8 cellular contexts compared by ENCODE assay signal in genomic region chr11:67352546-67353316, GRCh38. TPM values are rescaled to one million over a fixed set of nuclear protein-coding genes. Genes with fewer than 3 reads are reported as not detected.
DNase-seq lines count a peak whose midpoint lies in the region; ATAC-seq and TF ChIP-seq lines count a peak whose summit lies in the region.

No MANE protein-coding gene starts in this region.

- H3K27ac ChIP-seq in heart left ventricle = peak overlapping the region; percentile 92 to 100 (median 99)

- no peak for TF ChIP-seq POLR2A in NB4 (IDR thresholded peaks at IDR 0.05; ENCODE audit: extremely low read depth, insufficient read length)
- no peak for TF ChIP-seq POLR2A in heart left ventricle (IDR thresholded peaks at IDR 0.05)

- 7 to 11% (median 10%) methylated on average over 24 to 25 of the region's 25 CpGs for WGBS in heart left ventricle, 4 donors

- intact Hi-C loops in heart left ventricle (cut with DNase I) = loop anchor here in 2 of 10 donors (2.0 kb wide), 2 partner anchors 152 to 156 kb away; partner anchors contain the start of genes CDK2AP2 (in 1 of the 2) and PITPNM1 (in 1 of the 2)
- intact Hi-C loops in sciatic nerve (cut with DNase I) = no loop called here

- TF ChIP-seq CTCF in NB4 (IDR thresholded peaks at IDR 0.05; ENCODE audit: low read depth, low read length) (no peak), heart left ventricle (IDR thresholded peaks at IDR 0.05) (no peak)

- DNase-seq in GF-D8 (lab: John Stamatoyannopoulos, UW) (peak; percentile 41), NB4 (ENCODE audit: low read depth) (peak; percentile 83), activated T-helper 1 cell treated with Interleukin-2 at 50 U/mL for 16 hours (ENCODE audit: low read depth) (peak; percentile 55), heart left ventricle (peak; percentile 50 to 79 (median 70)), sciatic nerve (ENCODE audit: low spot score) (no peak), retina (no peak)

- H3K4me3 ChIP-seq in NB4 (ENCODE audit: low read depth, low read length) = peak overlapping the region; percentile 60
- H3K4me3 ChIP-seq in heart left ventricle = peak overlapping the region; percentile 49 to 97 (median 74)

- peaks cover 8 to 79% (median 62%) of the 10 kb centered on the region in 12 donors for H3K4me1 ChIP-seq in heart left ventricle

- ATAC-seq in GM21619 (IDR thresholded peaks at IDR 0.05; ENCODE audit: unreplicated experiment) (peak; percentile 1), heart left ventricle (peak; percentile 0 to 23 (median 10)), sciatic nerve (peak; percentile 10), GM18870 (IDR thresholded peaks at IDR 0.05; ENCODE audit: unreplicated experiment) (no peak)

- peaks cover 0 to 4% (median 0%) of the 10 kb centered on the region in 9 donors for H3K36me3 ChIP-seq in heart left ventricle

- no peaks in the 10 kb centered on the region for H3K9me3 ChIP-seq in heart left ventricle

- no peaks in the 10 kb centered on the region for H3K27me3 ChIP-seq in heart left ventricle

RNA-seq across cellular contexts. Expression of gene POLD4, which starts 0.6 kb away (rescaled TPM):
- total RNA-seq in heart left ventricle = 100 to 1,000 TPM in 1 of 9 donors, 10 to 100 TPM in 8; 36.0 to 131 (median 57.1) TPM
- 100 to 1,000 TPM in 1 of 2 donors, 10 to 100 TPM in 1; 83.0 to 164 TPM for polyA plus RNA-seq in heart left ventricle
- 43.5 TPM for total RNA-seq in sciatic nerve

RNA-seq across cellular contexts. Expression of gene CLCF1, which starts 20.7 kb away (rescaled TPM):
- 1 to 10 TPM in 5 of 9 donors, under 1 TPM in 4; 0.25 to 6.1 (median 1.7) TPM for total RNA-seq in heart left ventricle
- polyA plus RNA-seq in heart left ventricle = 10 to 100 TPM in 1 of 2 donors, under 1 TPM in 1; 0.99 to 17.1 TPM
- 7.5 TPM for total RNA-seq in sciatic nerve

RNA-seq across cellular contexts. Expression of gene RAD9A, which starts 39.1 kb away (rescaled TPM):
- 1 to 10 TPM; 3.5 to 9.1 (median 5.8) TPM for total RNA-seq in heart left ventricle
- polyA plus RNA-seq in heart left ventricle = 1 to 10 TPM; 7.6 to 8.0 TPM
- 23.8 TPM for total RNA-seq in sciatic nerve

RNA-seq across cellular contexts. Expression of gene PPP1CA, which starts 48.9 kb away (rescaled TPM):
- total RNA-seq in heart left ventricle = 100 to 1,000 TPM in 7 of 9 donors, 10 to 100 TPM in 2; 90.3 to 151 (median 105) TPM
- polyA plus RNA-seq in heart left ventricle = 100 to 1,000 TPM in 1 of 2 donors, 10 to 100 TPM in 1; 94.4 to 207 TPM
- 56.2 TPM for total RNA-seq in sciatic nerve

RNA-seq across cellular contexts. Expression of gene SSH3, which starts 49.4 kb away (rescaled TPM):
- total RNA-seq in heart left ventricle (10 to 100 TPM; 10.8 to 23.9 (median 16.8) TPM), sciatic nerve (40.7 TPM)
- 1 to 10 TPM; 8.1 to 9.4 TPM for polyA plus RNA-seq in heart left ventricle

Comparison
In these comparisons a context has a peak if more than half of its experiments do, and no peak if none do; other contexts are left out.
1. DNase-seq: peak in GF-D8 (single experiment), NB4 (single experiment), activated T-helper 1 cell treated with Interleukin-2 at 50 U/mL for 16 hours (single experiment) and heart left ventricle (5 of 5); none in sciatic nerve (single experiment) and retina (single experiment).